Comparison of ENCODE assay signal across 1 cellular context in genomic region chr5:171420429-171421231, GRCh38.
A peak's percentile ranks its signal among the peaks of the same experiment; 100 is the strongest.
TF ChIP-seq lines count a peak whose summit lies in the region.

No MANE protein-coding gene starts in this region.

TF ChIP-seq in GM12878, 131 proteins besides CTCF, POLR2A, EP300 and RAD21:
- peak; percentile 33 for TF ChIP-seq SUZ12 (IDR thresholded peaks at IDR 0.05; ENCODE audit: unreplicated experiment)
- TF ChIP-seq NKRF (conservative IDR thresholded peaks at IDR 0.05), result no peak
- no peak for TF ChIP-seq IRF4 (IDR thresholded peaks at IDR 0.05; ENCODE audit: low read depth, low read length)
- TF ChIP-seq RCOR1 (conservative IDR thresholded peaks at IDR 0.05; ENCODE audit: low read depth, low read length), result no peak
- TF ChIP-seq IKZF2 (IDR thresholded peaks at IDR 0.05), result no peak
- TF ChIP-seq ZBED1 (IDR thresholded peaks at IDR 0.05; ENCODE audit: borderline replicate concordance), result no peak
- no peak for TF ChIP-seq USF1 (IDR thresholded peaks at IDR 0.05; ENCODE audit: borderline replicate concordance, extremely low read length, insufficient read depth, low read depth, low read length)
- no peak for TF ChIP-seq TCF3 (IDR thresholded peaks at IDR 0.05; ENCODE audit: borderline replicate concordance, insufficient read depth, low read depth, low read length)
- no peak for TF ChIP-seq BCL3 (IDR thresholded peaks at IDR 0.05; ENCODE audit: borderline replicate concordance, insufficient read depth, low read depth, low read length, poor library complexity, severe bottlenecking)
